ENCODE assay signal across 12 cellular contexts in the genomic region with DNA sequence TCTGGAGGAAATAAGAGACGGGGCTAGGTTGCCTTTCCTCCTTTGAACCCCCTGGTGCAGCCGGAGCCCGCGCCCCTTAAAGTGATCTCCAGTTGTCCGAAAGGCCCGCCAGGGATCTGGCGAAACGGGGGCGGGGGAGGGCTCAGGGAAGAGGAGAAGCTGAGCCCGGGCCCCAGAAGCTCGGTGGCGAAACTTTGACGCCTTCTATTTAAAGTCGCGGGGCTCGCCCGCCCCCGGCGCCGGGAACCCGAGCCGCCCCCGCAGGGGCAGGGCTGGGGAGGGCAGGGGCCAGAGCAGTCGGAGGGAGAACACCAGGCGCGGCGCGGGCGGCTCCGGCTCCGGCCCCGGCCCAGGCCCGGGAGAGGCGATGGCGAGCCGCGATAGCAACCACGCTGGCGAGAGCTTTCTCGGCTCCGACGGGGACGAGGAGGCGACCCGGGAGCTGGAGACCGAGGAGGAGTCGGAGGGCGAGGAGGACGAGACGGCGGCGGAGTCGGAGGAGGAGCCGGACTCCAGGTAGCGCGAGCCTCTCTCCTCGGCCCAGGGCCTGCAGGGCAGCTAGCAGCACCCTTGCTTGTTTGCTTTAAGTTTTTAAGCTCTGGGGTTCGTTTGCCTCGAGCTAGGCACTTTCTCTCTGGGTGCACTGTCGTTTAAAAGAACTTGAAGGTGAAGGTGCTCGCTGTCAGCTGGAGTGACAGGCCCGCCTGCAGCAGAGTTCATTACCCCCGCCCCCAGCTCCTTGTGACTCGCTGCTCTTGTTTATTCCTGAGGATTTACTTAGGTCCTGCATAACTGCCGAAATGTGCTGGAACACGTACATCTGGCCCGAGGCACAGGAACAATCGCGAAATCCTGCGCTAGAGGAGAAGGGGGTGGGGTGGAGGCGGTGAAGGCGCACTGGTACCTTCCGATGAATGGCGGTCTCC. TPM values are rescaled to one million over a fixed set of nuclear protein-coding genes. Genes with fewer than 3 reads are reported as not detected.
DNase-seq lines count a peak whose midpoint lies in the region; ATAC-seq and TF ChIP-seq lines count a peak whose summit lies in the region.
"Had no signal": no experiment of that assay in that cellular context is flagged by ENCODE, and none has a peak within 500 bp of the region (broad histone marks: within the 10 kb centered on the region; RNA-seq: fewer than 3 reads in every experiment).

A gene (plus strand): TSS at position 296 of the 926 bp plus-strand sequence. CDS start 72 bp downstream, at position 368.

- peak within 1 kb of the TSS; percentile 32 to 59 (median 50) for H3K4me3 ChIP-seq in fibroblast of lung (replicated peaks in 1 of 4; ENCODE audit: control extremely low read depth in 1 of 4, insufficient read depth in 1 of 4, low read depth in 3 of 4, low read length in 4 of 4)

- no peaks in the 10 kb centered on the region for H3K27me3 Mint-ChIP-seq in mesothelial cell of epicardium (ENCODE audit: low read depth)
- peaks cover 6% of the 10 kb centered on the region for H3K27me3 Mint-ChIP-seq in type B pancreatic cell
- no peaks in the 10 kb centered on the region for H3K27me3 Mint-ChIP-seq in naive thymus-derived CD8-positive, alpha-beta T cell
- H3K27me3 Mint-ChIP-seq: naive B cell had no signal

- H4K20me1 ChIP-seq in fibroblast of lung (ENCODE audit: control insufficient read depth, extremely low read depth, insufficient read depth, low read length), result no peaks in the 10 kb centered on the region

- H3K36me3 Mint-ChIP-seq in mesothelial cell of epicardium (peaks cover 5% of the 10 kb centered on the region), type B pancreatic cell (peaks cover 15% of the 10 kb centered on the region)
- H3K36me3 Mint-ChIP-seq in naive thymus-derived CD8-positive, alpha-beta T cell, result peaks cover 11 to 40% (median 36%) of the 10 kb centered on the region in 3 donors

- H3K9me3 Mint-ChIP-seq in mesothelial cell of epicardium, result no peaks in the 10 kb centered on the region
- H3K9me3 Mint-ChIP-seq in type B pancreatic cell, result no peaks in the 10 kb centered on the region
- H3K9me3 Mint-ChIP-seq in naive thymus-derived CD8-positive, alpha-beta T cell, result peaks cover 0 to 9% (median 3%) of the 10 kb centered on the region in 9 donors

- no peak for TF ChIP-seq CTCF in fibroblast of lung (conservative IDR thresholded peaks at IDR 0.05 in 1 of 2, IDR thresholded peaks at IDR 0.05 in 1 of 2; ENCODE audit: low read depth in 1 of 2, low read length in 2 of 2)
- TF ChIP-seq CTCF in mesothelial cell of epicardium (IDR thresholded peaks at IDR 0.05; ENCODE audit: unreplicated experiment), result no peak
- TF ChIP-seq CTCF in type B pancreatic cell (conservative IDR thresholded peaks at IDR 0.05), result no peak

- H3K4me1 Mint-ChIP-seq in mesothelial cell of epicardium (peaks cover 58% of the 10 kb centered on the region), type B pancreatic cell (ENCODE audit: unreplicated experiment) (no peaks in the 10 kb centered on the region)
- H3K4me1 Mint-ChIP-seq in naive thymus-derived CD8-positive, alpha-beta T cell, result peaks cover 0 to 7% (median under 1%) of the 10 kb centered on the region in 4 donors

- no peaks in the 10 kb centered on the region for H3K36me3 ChIP-seq in fibroblast of lung (ENCODE audit: control insufficient read depth, insufficient read depth, low read length)

- DNase-seq in DMS 273 (lab: John Stamatoyannopoulos, UW; ENCODE audit: unreplicated experiment), result peak; percentile 29
- DNase-seq in DMS 273 treated with DMSO at 0.1 percent for 48 hours (lab: John Stamatoyannopoulos, UW), result no peak
- peak; percentile 28 to 50 for DNase-seq in fibroblast of lung (ENCODE audit: low read depth in 2 of 2)
- peak; percentile 35 to 61 for DNase-seq in mesothelial cell of epicardium (ENCODE audit: low spot score in 2 of 2, unreplicated experiment in 2 of 2)
- DNase-seq in type B pancreatic cell (ENCODE audit: extremely low spot score, unreplicated experiment), result peak; percentile 69
- no peak for DNase-seq in naive thymus-derived CD8-positive, alpha-beta T cell
- no peak for DNase-seq in cerebellar nuclear complex (lab: John Stamatoyannopoulos, UW)
- DNase-seq: 8988T; activated CD8-positive, alpha-beta memory T cell treated with anti-CD3 and anti-CD28 coated beads for 24 hours; naive B cell; NCI-H1417 had no signal

- no peak for ATAC-seq in naive thymus-derived CD8-positive, alpha-beta T cell
- no peak for ATAC-seq in GM21367 (IDR thresholded peaks at IDR 0.05; ENCODE audit: unreplicated experiment)

- no peaks in the 10 kb centered on the region for H3K79me2 ChIP-seq in fibroblast of lung (ENCODE audit: control insufficient read depth, insufficient read depth, low read length)

- H3K27me3 ChIP-seq in fibroblast of lung (ENCODE audit: control insufficient read depth, insufficient read depth, low read length), result no peaks in the 10 kb centered on the region

- peak within 1 kb of the TSS; percentile 13 for H3K27ac ChIP-seq in fibroblast of lung (ENCODE audit: insufficient read depth, low read length)

- H3K27ac Mint-ChIP-seq in mesothelial cell of epicardium, result peak within 1 kb of the TSS; percentile 82
- peak within 1 kb of the TSS; percentile 57 for H3K27ac Mint-ChIP-seq in type B pancreatic cell
- H3K27ac Mint-ChIP-seq in naive thymus-derived CD8-positive, alpha-beta T cell, result peak within 1 kb of the TSS in 3 of 10 donors; percentile 30 to 79 (median 53)

- peak within 1 kb of the TSS; percentile 88 for H3K4me2 ChIP-seq in fibroblast of lung (ENCODE audit: extremely low read depth, insufficient read depth, low read length)

- H3K4me3 Mint-ChIP-seq in mesothelial cell of epicardium (peak within 1 kb of the TSS; percentile 73), type B pancreatic cell (peak within 1 kb of the TSS; percentile 83)
- H3K4me3 Mint-ChIP-seq in naive thymus-derived CD8-positive, alpha-beta T cell, result no peak within 1 kb of the TSS

- peaks cover 12% of the 10 kb centered on the region for H3K4me1 ChIP-seq in fibroblast of lung (ENCODE audit: control insufficient read depth, extremely low read depth, insufficient read depth, low read length)

- POLR2A ChIA-PET in naive thymus-derived CD8-positive, alpha-beta T cell (lab: Charles Lee), result no interaction called here

- no peaks in the 10 kb centered on the region for H3K9me3 ChIP-seq in fibroblast of lung (ENCODE audit: control insufficient read depth, insufficient read depth, low read depth, low read length)

- peak within 1 kb of the TSS; percentile 81 for H2AFZ ChIP-seq in fibroblast of lung (ENCODE audit: low read length)

- H3K9ac ChIP-seq in fibroblast of lung (ENCODE audit: insufficient read depth, low read length), result peak within 1 kb of the TSS; percentile 52

RNA-seq across cellular contexts. Expression of the gene that starts here (rescaled TPM):
- total RNA-seq in fibroblast of lung (4.1 and 7.8 TPM in 2 replicates), mesothelial cell of epicardium (6.5 to 7.6 TPM (median 6.7 TPM) in 3 replicates), type B pancreatic cell (ENCODE audit: low replicate concordance) (1.2 and 1.4 TPM in 2 replicates)
- polyA plus RNA-seq in fibroblast of lung, result 1.9 and 2.0 TPM in 2 replicates
- 0.71 and 0.76 TPM in 2 replicates for polyA plus RNA-seq in fibroblast of lung (2012)
- 0.04 and 0.26 TPM in 2 replicates for polyA minus RNA-seq in fibroblast of lung (ENCODE audit: low replicate concordance)
- under 1 TPM; 0.27 to 0.31 TPM for total RNA-seq in naive thymus-derived CD8-positive, alpha-beta T cell
- polyA plus RNA-seq in naive thymus-derived CD8-positive, alpha-beta T cell, result under 1 TPM in 2 of 3 donors, not detected in 1; 0.06 to 0.18 TPM

Comparison
In these comparisons a context has a peak if more than half of its experiments do, and no peak if none do; other contexts are left out.
1. DNase-seq: peak in DMS 273 (single experiment), fibroblast of lung (2 of 2), mesothelial cell of epicardium (2 of 2) and type B pancreatic cell (single experiment); none in DMS 273 treated with DMSO at 0.1 percent for 48 hours (single experiment), naive thymus-derived CD8-positive, alpha-beta T cell (0 of 10) and cerebellar nuclear complex (0 of 2).
2. H3K4me3 Mint-ChIP-seq: peak in mesothelial cell of epicardium (single experiment) and type B pancreatic cell (single experiment); none in naive thymus-derived CD8-positive, alpha-beta T cell (0 of 10).